8 cellular contexts compared by ENCODE assay signal in genomic region chr6:73388433-73388799, GRCh38. TPM values are rescaled to one million over a fixed set of nuclear protein-coding genes. Genes with fewer than 3 reads are reported as not detected.
A peak's percentile ranks its signal among the peaks of the same experiment; 100 is the strongest.
DNase-seq lines count a peak whose midpoint lies in the region; ATAC-seq and TF ChIP-seq lines count a peak whose summit lies in the region.

No MANE protein-coding gene starts in this region.

- no peak overlapping the region for H3K23ac ChIP-seq in mesendoderm (ENCODE audit: low read length)

- no peaks in the 10 kb centered on the region for H3K79me1 ChIP-seq in mesendoderm (ENCODE audit: low read length)

- H4K8ac ChIP-seq in mesendoderm (ENCODE audit: low read depth, low read length), result no peak overlapping the region

- DNase-seq in ascending aorta (ENCODE audit: low spot score in 2 of 2) (no peak), mesendoderm (no peak), NCI-H446 (lab: John Stamatoyannopoulos, UW) (no peak), HUDEP-2 (lab: John Stamatoyannopoulos, UW; ENCODE audit: unreplicated experiment in 76 of 76) (no peak), G401 (ENCODE audit: low spot score) (no peak)

- no CpG with 5 or more reads among the region's 4 CpGs for WGBS in mesendoderm (ENCODE audit: extremely low coverage, insufficient coverage, low lambda C conversion rate)

- H3K36me3 ChIP-seq in ascending aorta (no peaks in the 10 kb centered on the region), mesendoderm (ENCODE audit: control insufficient read depth, insufficient read depth, low read length) (no peaks in the 10 kb centered on the region)

- in situ Hi-C loops in G401 (cut with HindIII; ENCODE audit: low sequenced_read_pairs), result no loop called here

- H2BK5ac ChIP-seq in mesendoderm (ENCODE audit: low read length), result no peak overlapping the region

- H2BK120ac ChIP-seq in mesendoderm (ENCODE audit: low read depth, low read length), result no peak overlapping the region

- ATAC-seq in GM19372 (IDR thresholded peaks at IDR 0.05; ENCODE audit: low read depth, unreplicated experiment) (peak; percentile 15), HG03066 (IDR thresholded peaks at IDR 0.05; ENCODE audit: low read depth, unreplicated experiment) (peak; percentile 9), HG02973 (IDR thresholded peaks at IDR 0.05; ENCODE audit: unreplicated experiment) (no peak)

- peak overlapping the region; percentile 62 for H3K9ac ChIP-seq in mesendoderm (ENCODE audit: low read length)

- peak overlapping the region; percentile 15 for H3K4me2 ChIP-seq in mesendoderm (ENCODE audit: low read length)

- H3K4ac ChIP-seq in mesendoderm (ENCODE audit: low read depth, low read length), result no peak overlapping the region

- no peak overlapping the region for H4K5ac ChIP-seq in mesendoderm (ENCODE audit: low read length)

- H3K4me1 ChIP-seq in ascending aorta (no peaks in the 10 kb centered on the region), mesendoderm (ENCODE audit: control insufficient read depth, low read depth, low read length) (peaks cover 2% of the 10 kb centered on the region)

- peak overlapping the region; percentile 58 to 78 for H3K27ac ChIP-seq in ascending aorta
- H3K27ac ChIP-seq in mesendoderm (ENCODE audit: low read depth, low read length), result no peak overlapping the region

- H3K4me3 ChIP-seq in ascending aorta, result peak overlapping the region; percentile 58 to 66
- no peak overlapping the region for H3K4me3 ChIP-seq in mesendoderm (ENCODE audit: low read length)

- peak overlapping the region; percentile 92 for H3K56ac ChIP-seq in mesendoderm (ENCODE audit: low read length)

- no peak for TF ChIP-seq CTCF in ascending aorta (IDR thresholded peaks at IDR 0.05)

- H3K9me3 ChIP-seq in ascending aorta, result no peaks in the 10 kb centered on the region

- intact Hi-C loops in ascending aorta (cut with DNase I), result loop anchor here (5.0 kb wide), 1 partner anchor 101 kb away; no protein-coding TSS in a partner anchor

- no peaks in the 10 kb centered on the region for H3K79me2 ChIP-seq in mesendoderm (ENCODE audit: control insufficient read depth, insufficient read depth, low read length)

- peak overlapping the region; percentile 41 for H3K18ac ChIP-seq in mesendoderm (ENCODE audit: low read length)

- no peaks in the 10 kb centered on the region for H3K27me3 ChIP-seq in ascending aorta
- H3K27me3 ChIP-seq in mesendoderm (ENCODE audit: insufficient read depth, low read length, poor library complexity), result no peaks in the 10 kb centered on the region

- H2AK5ac ChIP-seq in mesendoderm (ENCODE audit: low read length), result no peak overlapping the region

- no peak overlapping the region for H2BK15ac ChIP-seq in mesendoderm (replicated peaks; ENCODE audit: low read depth)

RNA-seq across cellular contexts. Expression of gene DDX43, which starts 6.2 kb away (rescaled TPM):
- total RNA-seq in ascending aorta, result not detected
- 0.04 TPM for polyA plus RNA-seq in mesendoderm (2013, experiment 1 of 2)
- polyA plus RNA-seq in mesendoderm (2013, experiment 2 of 2), result 0.03 TPM
- total RNA-seq in G401 (2014; rRNA removed; shearing (Covaris generic)), result not detected in 2 replicates

RNA-seq across cellular contexts. Expression of gene OOEP, which starts 18.7 kb away (rescaled TPM):
- total RNA-seq in ascending aorta, result not detected
- polyA plus RNA-seq in mesendoderm (2013, experiment 1 of 2), result 0.13 TPM
- 0.15 TPM for polyA plus RNA-seq in mesendoderm (2013, experiment 2 of 2)
- total RNA-seq in G401 (2014; rRNA removed; shearing (Covaris generic)), result not detected in 2 replicates

RNA-seq across cellular contexts. Expression of gene KHDC3L, which starts 26.0 kb away (rescaled TPM):
- total RNA-seq in ascending aorta, result not detected
- 0.06 TPM for polyA plus RNA-seq in mesendoderm (2013, experiment 1 of 2)
- 0.14 TPM for polyA plus RNA-seq in mesendoderm (2013, experiment 2 of 2)
- total RNA-seq in G401 (2014; rRNA removed; shearing (Covaris generic)), result not detected in 2 replicates

RNA-seq across cellular contexts. Expression of gene DPPA5, which starts 34.3 kb away (rescaled TPM):
- total RNA-seq in ascending aorta, result not detected
- polyA plus RNA-seq in mesendoderm (2013, experiment 1 of 2), result 0.58 TPM
- 0.49 TPM for polyA plus RNA-seq in mesendoderm (2013, experiment 2 of 2)
- not detected in 2 replicates for total RNA-seq in G401 (2014; rRNA removed; shearing (Covaris generic))
